ENCODE assay signal across 8 cellular contexts in genomic region chrX:153953342-153953830, GRCh38. TPM values are rescaled to one million over a fixed set of nuclear protein-coding genes. Genes with fewer than 3 reads are reported as not detected.
DNase-seq lines count a peak whose midpoint lies in the region; ATAC-seq and TF ChIP-seq lines count a peak whose summit lies in the region.

No MANE protein-coding gene starts in this region.

- peak overlapping the region in 1 of 2 donors; percentile 24 for H3K27ac ChIP-seq in lung (ENCODE audit: low read depth in 1 of 2, low read length in 1 of 2)

- TF ChIP-seq POLR2A in GM19193 (IDR thresholded peaks at IDR 0.05; ENCODE audit: extremely low read depth, insufficient read depth, insufficient read length) = peak; percentile 19

- H3K36me3 ChIP-seq in lung (ENCODE audit: control insufficient read depth in 2 of 2, insufficient read depth in 2 of 2, low read length in 2 of 2) = peaks cover 16 to 81% of the 10 kb centered on the region in 2 donors

- 19 to 35% methylated on average over 22 to 33 of the region's 33 CpGs for WGBS in lung, 2 donors

- peaks cover 0 to 2% of the 10 kb centered on the region in 2 donors for H3K9me3 ChIP-seq in lung (ENCODE audit: control insufficient read depth in 2 of 2, insufficient read depth in 1 of 2, low read length in 1 of 2)

- no peak overlapping the region for H3K4me3 ChIP-seq in lung

- TF ChIP-seq CTCF in AG09319 (IDR thresholded peaks at IDR 0.05; ENCODE audit: low read depth, low read length) = peak; percentile 96
- peak; percentile 94 for TF ChIP-seq CTCF in lung (IDR thresholded peaks at IDR 0.05; ENCODE audit: control extremely low read depth, extremely low read depth)

- H3K4me1 ChIP-seq in lung (ENCODE audit: control insufficient read depth in 2 of 2, insufficient read depth in 2 of 2, low read length in 2 of 2) = peaks cover 0 to 3% of the 10 kb centered on the region in 2 donors

- ATAC-seq in lung (ENCODE audit: insufficient read depth, low FRiP score) (peak; percentile 68), GM18517 (IDR thresholded peaks at IDR 0.05; ENCODE audit: unreplicated experiment) (no peak)

- no peak for DNase-seq in AG09319 (ENCODE audit: extremely low read depth, low read depth)
- peak; percentile 70 for DNase-seq in NCI-H1694 (lab: John Stamatoyannopoulos, UW)
- DNase-seq in activated CD4-positive, alpha-beta T cell treated with anti-CD3 and anti-CD28 coated beads, Interleukin-2, amount 50 U/mL, for 1 hour = peak; percentile 74
- DNase-seq in dedifferentiated amniotic fluid mesenchymal stem cell (ENCODE audit: extremely low spot score) = peak; percentile 30
- peak; percentile 74 for DNase-seq in lung (ENCODE audit: low spot score)
- peak; percentile 57 for DNase-seq in stimulated activated CD8-positive, alpha-beta memory T cell treated with anti-CD3 and anti-CD28 coated beads, Interleukin-15, amount 100 ng/mL, for 24 hours (ENCODE audit: low read depth)

- no peaks in the 10 kb centered on the region for H3K27me3 ChIP-seq in lung (ENCODE audit: control insufficient read depth, insufficient read depth)

RNA-seq across cellular contexts. Expression of gene RENBP, which starts 8.9 kb away (rescaled TPM):
- 10 to 100 TPM; 16.6 to 53.5 TPM for total RNA-seq in lung
- polyA plus RNA-seq in lung = 10 to 100 TPM; 70.4 to 90.8 TPM

RNA-seq across cellular contexts. Expression of gene HCFC1, which starts 18.2 kb away (rescaled TPM):
- 10 to 100 TPM; 25.3 to 59.4 TPM for total RNA-seq in lung
- polyA plus RNA-seq in lung = 10 to 100 TPM; 10.7 to 22.9 TPM

RNA-seq across cellular contexts. Expression of gene NAA10, which starts 18.5 kb away (rescaled TPM):
- 10 to 100 TPM; 33.1 to 92.0 TPM for total RNA-seq in lung
- 100 to 1,000 TPM; 117 to 146 TPM for polyA plus RNA-seq in lung

RNA-seq across cellular contexts. Expression of gene TMEM187, which starts 19.2 kb away (rescaled TPM):
- 10 to 100 TPM in 1 of 2 donors, 1 to 10 TPM in 1; 1.8 to 11.4 TPM for total RNA-seq in lung
- 1 to 10 TPM; 3.1 to 8.6 TPM for polyA plus RNA-seq in lung

RNA-seq across cellular contexts. Expression of gene ARHGAP4, which starts 27.3 kb away (rescaled TPM):
- total RNA-seq in lung = 10 to 100 TPM; 34.2 to 85.4 TPM
- 100 to 1,000 TPM in 1 of 2 donors, 10 to 100 TPM in 1; 75.3 to 114 TPM for polyA plus RNA-seq in lung
